Comparison of ENCODE assay signal across 20 cellular contexts in genomic region chr6:14682821-14683220, GRCh38.
DNase-seq lines count a peak whose midpoint lies in the region; ATAC-seq and TF ChIP-seq lines count a peak whose summit lies in the region.
"Had no signal": no experiment of that assay in that cellular context is flagged by ENCODE, and none has a peak within 500 bp of the region (broad histone marks: within the 10 kb centered on the region; RNA-seq: fewer than 3 reads in every experiment).

No MANE protein-coding gene starts in this region.

- no peak overlapping the region for H3K9ac ChIP-seq in HCT116 (ENCODE audit: low read length)
- no peak overlapping the region for H3K9ac ChIP-seq in colonic mucosa (ENCODE audit: low read depth in 2 of 2, low read length in 2 of 2)

- POLR2A ChIA-PET in A673 (lab: Charles Lee; ENCODE audit: low non-redundant PET) (no interaction called here), HCT116 (lab: Charles Lee) (no interaction called here)

- no peak overlapping the region for H3K4me2 ChIP-seq in HCT116 (ENCODE audit: low read length)
- H3K4me2 ChIP-seq: A549 had no signal

- H3K27me3 ChIP-seq in A673 (replicated peaks; ENCODE audit: insufficient read depth, low read depth, low read length, poor library complexity) = no peaks in the 10 kb centered on the region
- no peaks in the 10 kb centered on the region for H3K27me3 ChIP-seq in HCT116 (ENCODE audit: insufficient read depth, low read length)
- no peaks in the 10 kb centered on the region for H3K27me3 ChIP-seq in foreskin keratinocyte
- H3K27me3 ChIP-seq in colonic mucosa = no peaks in the 10 kb centered on the region

- H3K27ac ChIP-seq in A673 (ENCODE audit: low read depth, low read length, poor library complexity, severe bottlenecking) = no peak overlapping the region
- H3K27ac ChIP-seq in HCT116 (ENCODE audit: low read depth, low read length) = no peak overlapping the region
- H3K27ac ChIP-seq in foreskin keratinocyte = no peak overlapping the region
- no peak overlapping the region for H3K27ac ChIP-seq in colonic mucosa
- H3K27ac ChIP-seq: A549 had no signal

- no TSS peak for BruUV-seq in A673 (replicated peaks; lab: Mats Ljungman, UMichigan)
- BruUV-seq in HCT116 (replicated peaks; lab: Mats Ljungman, UMichigan) = no TSS peak

- peak overlapping the region; percentile 10 for H2AFZ ChIP-seq in HCT116 (ENCODE audit: low read depth, low read length, poor library complexity, severe bottlenecking)

- H3K4me3 ChIP-seq in A673 (ENCODE audit: low read depth, low read length, poor library complexity, severe bottlenecking) (no peak overlapping the region), HCT116 (replicated peaks in 1 of 2; ENCODE audit: low read depth in 1 of 2, low read length in 2 of 2) (no peak overlapping the region), colonic mucosa (no peak overlapping the region)
- H3K4me3 ChIP-seq: A549, mucosa of descending colon had no signal

- RAD21 ChIA-PET in HCT116 (lab: Charles Lee; ENCODE audit: low non-redundant PET in 1 of 2, low total read pairs in 2 of 2, uncharacterized antibody in 2 of 2, unreplicated experiment in 2 of 2) = no interaction called here

- no peaks in the 10 kb centered on the region for H4K20me1 ChIP-seq in HCT116 (ENCODE audit: insufficient read depth)

- no peaks in the 10 kb centered on the region for H3K4me1 ChIP-seq in A673 (ENCODE audit: insufficient read depth, low read length, poor library complexity, severe bottlenecking)
- peaks cover 0 to 14% of the 10 kb centered on the region in 2 experiments; a peak in 2 of 4 replicates for H3K4me1 ChIP-seq in HCT116 (ENCODE audit: control insufficient read depth in 1 of 2, insufficient read depth in 2 of 2, low read length in 2 of 2)
- peaks cover 3% of the 10 kb centered on the region for H3K4me1 ChIP-seq in foreskin keratinocyte
- no peaks in the 10 kb centered on the region for H3K4me1 ChIP-seq in colonic mucosa
- H3K4me1 ChIP-seq: A549 had no signal

- TF ChIP-seq CTCF in A673 (conservative IDR thresholded peaks at IDR 0.05; ENCODE audit: low read depth, low read length) (no peak), HCT116 (IDR thresholded peaks at IDR 0.05 in 2 of 3, conservative IDR thresholded peaks at IDR 0.05 in 1 of 3; ENCODE audit: borderline replicate concordance in 1 of 3, insufficient read depth in 1 of 3, low read depth in 2 of 3, low read length in 2 of 3) (no peak), foreskin keratinocyte (conservative IDR thresholded peaks at IDR 0.05) (no peak), colonic mucosa (IDR thresholded peaks at IDR 0.05) (no peak)

- CTCF ChIA-PET in A673 (lab: Charles Lee) = no interaction called here
- CTCF ChIA-PET in HCT116 (lab: Charles Lee) = no interaction called here

- intact Hi-C loops in A673 (cut with micrococcal nuclease; ENCODE audit: unreplicated experiment) = no loop called here
- intact Hi-C loops in HCT116 (cut with micrococcal nuclease) = no loop called here
- intact Hi-C loops in colonic mucosa (cut with DNase I) = no loop called here

- TF ChIP-seq RAD21 in HCT116 (IDR thresholded peaks at IDR 0.05; ENCODE audit: low read depth) = no peak

- no peaks in the 10 kb centered on the region for H3K9me2 ChIP-seq in HCT116 (ENCODE audit: insufficient read depth)

- ATAC-seq in HCT116 (no peak), foreskin keratinocyte (peak; percentile 67)
- ATAC-seq: A549, mucosa of descending colon, Panc1 had no signal

- H3K9me3 ChIP-seq in A673 (ENCODE audit: low read depth, low read length, poor library complexity, severe bottlenecking) = no peaks in the 10 kb centered on the region
- H3K9me3 ChIP-seq in HCT116 (ENCODE audit: control insufficient read depth in 1 of 2, insufficient read depth in 1 of 2, low read depth in 1 of 2, low read length in 2 of 2) = no peaks in the 10 kb centered on the region
- no peaks in the 10 kb centered on the region for H3K9me3 ChIP-seq in colonic mucosa
- H3K9me3 ChIP-seq: A549, mucosa of descending colon had no signal

- no peaks in the 10 kb centered on the region for H3K79me2 ChIP-seq in HCT116 (ENCODE audit: insufficient read depth, low read length)

- peak; percentile 21 for DNase-seq in A673 (ENCODE audit: low spot score)
- no peak for DNase-seq in HCT116 (ENCODE audit: low read depth, low spot score)
- peak; percentile 87 for DNase-seq in amniotic epithelial cell (ENCODE audit: low read depth)
- peak; percentile 58 to 84 for DNase-seq in foreskin keratinocyte
- no peak for DNase-seq in dedifferentiated amniotic fluid mesenchymal stem cell (ENCODE audit: extremely low spot score)
- DNase-seq in colonic mucosa = no peak
- no peak for DNase-seq in cortex of kidney (lab: John Stamatoyannopoulos, UW)
- no peak for DNase-seq in GDM1 (lab: John Stamatoyannopoulos, UW)
- DNase-seq: activated CD4-positive, alpha-beta T cell treated with anti-CD3 and anti-CD28 coated beads, Interleukin-2, amount 50 U/mL, for 4 hours; caudate nucleus; CD4-positive, alpha-beta memory T cell; DND-41; effector memory CD4-positive, alpha-beta T cell; mucosa of descending colon; NCI-H1105 treated with DMSO at 0.1 percent for 48 hours; NCI-H2171 treated with DMSO at 0.1 percent for 48 hours; NCI-H82; retina had no signal

- no peak for TF ChIP-seq POLR2A in HCT116 (IDR thresholded peaks at IDR 0.05; ENCODE audit: borderline replicate concordance, extremely low read depth, insufficient read depth, insufficient read length)

- H3K36me3 ChIP-seq in A673 (ENCODE audit: insufficient read depth, low read length, poor library complexity, severe bottlenecking) (no peaks in the 10 kb centered on the region), HCT116 (ENCODE audit: control insufficient read depth in 1 of 2, insufficient read depth in 2 of 2, low read length in 2 of 2) (no peaks in the 10 kb centered on the region), colonic mucosa (no peaks in the 10 kb centered on the region)

TF ChIP-seq in HCT116, 20 proteins besides CTCF, POLR2A, EP300 and RAD21:
- TF ChIP-seq FOSL1 (IDR thresholded peaks at IDR 0.05; ENCODE audit: low read depth) (0 out of 2 replicates have a peak, but pooled peaks have one; percentile 18), SP1 (IDR thresholded peaks at IDR 0.05; ENCODE audit: low read depth) (no peak), SRF (IDR thresholded peaks at IDR 0.05; ENCODE audit: low read depth) (no peak), POLR2AphosphoS5 (IDR thresholded peaks at IDR 0.05; ENCODE audit: low read depth, low read length) (no peak), ZFX (IDR thresholded peaks at IDR 0.05) (no peak), EZH2phosphoT487 (IDR thresholded peaks at IDR 0.05; ENCODE audit: borderline replicate concordance) (no peak)

Comparison
In these comparisons a context has a peak if more than half of its experiments do, and no peak if none do; other contexts are left out.
1. DNase-seq: peak in A673 (single experiment), amniotic epithelial cell (single experiment) and foreskin keratinocyte (2 of 2); none in HCT116 (single experiment), dedifferentiated amniotic fluid mesenchymal stem cell (single experiment), colonic mucosa (single experiment), cortex of kidney (single experiment) and GDM1 (single experiment).